Comparison of ENCODE assay signal across 1 cellular context in genomic region chr1:30746212-30747027, GRCh38.
TF ChIP-seq lines count a peak whose summit lies in the region.

No MANE protein-coding gene starts in this region.

TF ChIP-seq in IMR-90, 13 proteins besides CTCF, POLR2A, EP300 and RAD21:
- TF ChIP-seq SMC3 (IDR thresholded peaks at IDR 0.05; ENCODE audit: low read depth, low read length): no peak
- TF ChIP-seq FOS (IDR thresholded peaks at IDR 0.05; ENCODE audit: low read depth, low read length): no peak
- no peak for TF ChIP-seq CHD1 (IDR thresholded peaks at IDR 0.05; ENCODE audit: low read depth, low read length)
- no peak for TF ChIP-seq BHLHE40 (IDR thresholded peaks at IDR 0.05; ENCODE audit: low read depth, low read length)
- no peak for TF ChIP-seq MAFK (IDR thresholded peaks at IDR 0.05; ENCODE audit: low read depth, low read length)
- TF ChIP-seq RCOR1 (IDR thresholded peaks at IDR 0.05; ENCODE audit: insufficient replicate concordance, low read length): no peak
- no peak for TF ChIP-seq MXI1 (IDR thresholded peaks at IDR 0.05; ENCODE audit: borderline replicate concordance, low read depth, low read length)
- TF ChIP-seq NFE2L2 (IDR thresholded peaks at IDR 0.05; ENCODE audit: low read depth, low read length): no peak
- TF ChIP-seq, protein P1, sequence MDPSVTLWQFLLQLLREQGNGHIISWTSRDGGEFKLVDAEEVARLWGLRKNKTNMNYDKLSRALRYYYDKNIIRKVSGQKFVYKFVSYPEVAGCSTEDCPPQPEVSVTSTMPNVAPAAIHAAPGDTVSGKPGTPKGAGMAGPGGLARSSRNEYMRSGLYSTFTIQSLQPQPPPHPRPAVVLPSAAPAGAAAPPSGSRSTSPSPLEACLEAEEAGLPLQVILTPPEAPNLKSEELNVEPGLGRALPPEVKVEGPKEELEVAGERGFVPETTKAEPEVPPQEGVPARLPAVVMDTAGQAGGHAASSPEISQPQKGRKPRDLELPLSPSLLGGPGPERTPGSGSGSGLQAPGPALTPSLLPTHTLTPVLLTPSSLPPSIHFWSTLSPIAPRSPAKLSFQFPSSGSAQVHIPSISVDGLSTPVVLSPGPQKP (IDR thresholded peaks at IDR 0.05; ENCODE audit: borderline replicate concordance, low read depth, low read length): no peak
- no peak for TF ChIP-seq CEBPB (IDR thresholded peaks at IDR 0.05; ENCODE audit: low read depth, low read length)
- no peak for TF ChIP-seq RFX5 (IDR thresholded peaks at IDR 0.05; ENCODE audit: low read depth, low read length)
- TF ChIP-seq, protein P2, sequence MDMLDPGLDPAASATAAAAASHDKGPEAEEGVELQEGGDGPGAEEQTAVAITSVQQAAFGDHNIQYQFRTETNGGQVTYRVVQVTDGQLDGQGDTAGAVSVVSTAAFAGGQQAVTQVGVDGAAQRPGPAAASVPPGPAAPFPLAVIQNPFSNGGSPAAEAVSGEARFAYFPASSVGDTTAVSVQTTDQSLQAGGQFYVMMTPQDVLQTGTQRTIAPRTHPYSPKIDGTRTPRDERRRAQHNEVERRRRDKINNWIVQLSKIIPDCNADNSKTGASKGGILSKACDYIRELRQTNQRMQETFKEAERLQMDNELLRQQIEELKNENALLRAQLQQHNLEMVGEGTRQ (IDR thresholded peaks at IDR 0.05; ENCODE audit: low read depth, low read length): no peak
TF ChIP-seq in IMR-90: peak in this region for 0.
